ENCODE assay signal across 24 cellular contexts in genomic region chr11:76795285-76795935, GRCh38. TPM values are rescaled to one million over a fixed set of nuclear protein-coding genes. Genes with fewer than 3 reads are reported as not detected.
DNase-seq lines count a peak whose midpoint lies in the region; ATAC-seq and TF ChIP-seq lines count a peak whose summit lies in the region.
"Had no signal": no experiment of that assay in that cellular context is flagged by ENCODE, and none has a peak within 500 bp of the region (broad histone marks: within the 10 kb centered on the region; RNA-seq: fewer than 3 reads in every experiment).

No MANE protein-coding gene starts in this region.

- H3K27me3 Mint-ChIP-seq in mesothelial cell of epicardium (ENCODE audit: low read depth) = no peaks in the 10 kb centered on the region
- H3K27me3 Mint-ChIP-seq in type B pancreatic cell = no peaks in the 10 kb centered on the region
- H3K27me3 Mint-ChIP-seq: activated naive CD8-positive, alpha-beta T cell; central memory CD8-positive, alpha-beta T cell; progenitor cell of endocrine pancreas had no signal

- peaks cover 52% of the 10 kb centered on the region for H3K36me3 ChIP-seq in adipocyte (ENCODE audit: control insufficient read depth, insufficient read depth, low read length, severe bottlenecking)

- H3K4me1 Mint-ChIP-seq in mesothelial cell of epicardium (peaks cover 18% of the 10 kb centered on the region), type B pancreatic cell (ENCODE audit: unreplicated experiment) (peaks cover 43% of the 10 kb centered on the region)

- peaks cover 14% of the 10 kb centered on the region for H3K9me3 Mint-ChIP-seq in mesothelial cell of epicardium
- H3K9me3 Mint-ChIP-seq in type B pancreatic cell = peaks cover 5% of the 10 kb centered on the region
- H3K9me3 Mint-ChIP-seq: CD8-positive, alpha-beta memory T cell; central memory CD8-positive, alpha-beta T cell; neural crest cell had no signal

- in situ Hi-C loops in GM13976 (cut with MboI; ENCODE audit: low sequenced_read_pairs, unreplicated experiment) = no loop called here

- H3K36me3 Mint-ChIP-seq in mesothelial cell of epicardium (peaks cover 23% of the 10 kb centered on the region), type B pancreatic cell (peaks cover 23% of the 10 kb centered on the region)
- H3K36me3 Mint-ChIP-seq: activated naive CD8-positive, alpha-beta T cell; CD8-positive, alpha-beta memory T cell; IgD-negative memory B cell had no signal

- H3K4me3 ChIP-seq in adipocyte (ENCODE audit: low read length) = no peak overlapping the region
- H3K4me3 ChIP-seq: heart right ventricle, left ventricle myocardium inferior, mucosa of descending colon had no signal

- H3K9ac ChIP-seq in adipocyte (ENCODE audit: low read length) = peak overlapping the region; percentile 60

- peak overlapping the region; percentile 67 for H3K27ac Mint-ChIP-seq in mesothelial cell of epicardium
- H3K27ac Mint-ChIP-seq in type B pancreatic cell = no peak overlapping the region
- H3K27ac Mint-ChIP-seq: activated naive CD8-positive, alpha-beta T cell; IgD-negative memory B cell; progenitor cell of endocrine pancreas had no signal

- no peaks in the 10 kb centered on the region for H3K27me3 ChIP-seq in adipocyte (replicated peaks; ENCODE audit: control insufficient read depth, insufficient read depth, low read length)
- H3K27me3 ChIP-seq: heart right ventricle had no signal

- DNase-seq in GM13976 (ENCODE audit: low spot score) = peak; percentile 16
- no peak for DNase-seq in adipocyte (ENCODE audit: low read depth)
- DNase-seq in mesothelial cell of epicardium (ENCODE audit: low spot score in 2 of 2, unreplicated experiment in 2 of 2) = no peak
- DNase-seq in type B pancreatic cell (ENCODE audit: extremely low spot score, unreplicated experiment) = peak; percentile 68
- DNase-seq in RKO (ENCODE audit: low spot score) = no peak
- no peak for DNase-seq in NCI-H1436 (lab: John Stamatoyannopoulos, UW)
- DNase-seq: activated CD4-positive, alpha-beta T cell treated with anti-CD3 and anti-CD28 coated beads, Interleukin-2, amount 50 U/mL, for 48 hours; AML-193; CD8-positive, alpha-beta memory T cell; DMS153; heart right ventricle; left ventricle myocardium inferior; NCI-H2081 treated with DMSO at 0.1 percent for 48 hours; NCI-H345; OCI-M1; SHP77; WERI-Rb-1 had no signal

- TF ChIP-seq CTCF in GM13976 (IDR thresholded peaks at IDR 0.05; ENCODE audit: borderline replicate concordance, control extremely low read depth, extremely low read depth, insufficient read depth, missing control alignments) = no peak
- no peak for TF ChIP-seq CTCF in mesothelial cell of epicardium (IDR thresholded peaks at IDR 0.05; ENCODE audit: unreplicated experiment)
- no peak for TF ChIP-seq CTCF in type B pancreatic cell (conservative IDR thresholded peaks at IDR 0.05)

- no peak overlapping the region for H3K4me3 Mint-ChIP-seq in mesothelial cell of epicardium
- H3K4me3 Mint-ChIP-seq in type B pancreatic cell = no peak overlapping the region
- H3K4me3 Mint-ChIP-seq: activated naive CD8-positive, alpha-beta T cell; CD8-positive, alpha-beta memory T cell; central memory CD8-positive, alpha-beta T cell; IgD-negative memory B cell; neural crest cell had no signal

- ATAC-seq in HG03342 (IDR thresholded peaks at IDR 0.05; ENCODE audit: unreplicated experiment) = no peak
- ATAC-seq: heart right ventricle, mucosa of descending colon had no signal

- H3K4me1 ChIP-seq in adipocyte (ENCODE audit: control insufficient read depth, insufficient read depth, low read length) = peaks cover 68% of the 10 kb centered on the region

- no peaks in the 10 kb centered on the region for H3K9me3 ChIP-seq in adipocyte (ENCODE audit: control insufficient read depth, low read length)
- H3K9me3 ChIP-seq: mucosa of descending colon had no signal

RNA-seq across cellular contexts. Expression of gene TSKU, which starts 12.3 kb away (rescaled TPM):
- total RNA-seq in mesothelial cell of epicardium = 39.3 to 43.7 TPM (median 42.8 TPM) in 3 replicates
- 32.8 and 36.7 TPM in 2 replicates for total RNA-seq in type B pancreatic cell (ENCODE audit: low replicate concordance)

Comparison
In these comparisons a context has a peak if more than half of its experiments do, and no peak if none do; other contexts are left out.
1. DNase-seq: peak in GM13976 (single experiment) and type B pancreatic cell (single experiment); none in adipocyte (single experiment), mesothelial cell of epicardium (0 of 2), RKO (single experiment) and NCI-H1436 (single experiment).